ENCODE assay signal across 8 cellular contexts in genomic region chr18:35355140-35355618, GRCh38. TPM values are rescaled to one million over a fixed set of nuclear protein-coding genes. Genes with fewer than 3 reads are reported as not detected.
A peak's percentile ranks its signal among the peaks of the same experiment; 100 is the strongest.
DNase-seq lines count a peak whose midpoint lies in the region; ATAC-seq and TF ChIP-seq lines count a peak whose summit lies in the region.

No MANE protein-coding gene starts in this region.

- peak; percentile 94 for ATAC-seq in GM21737 (IDR thresholded peaks at IDR 0.05; ENCODE audit: unreplicated experiment)
- ATAC-seq in RWPE2 (ENCODE audit: low read depth), result peak; percentile 99
- ATAC-seq in omental fat pad (ENCODE audit: low FRiP score), result peak; percentile 88
- ATAC-seq in upper lobe of left lung (ENCODE audit: low FRiP score in 2 of 2), result peak; percentile 78 to 94

- WGBS in upper lobe of left lung, 2 donors, result 29% methylated on average over 4 of the region's 4 CpGs

- TF ChIP-seq EP300 in upper lobe of left lung (IDR thresholded peaks at IDR 0.05), result no peak

- no peak for TF ChIP-seq POLR2A in upper lobe of left lung (IDR thresholded peaks at IDR 0.05)

- H2AFZ ChIP-seq in Karpas-422 (ENCODE audit: low read length), result peak overlapping the region; percentile 79; the same call in 1 of the 2 replicates

- DNase-seq in ELF-1 (ENCODE audit: low read depth, low spot score) (peak; percentile 72), Karpas-422 (peak; percentile 90), RWPE2 (ENCODE audit: low spot score) (no peak), globus pallidus (ENCODE audit: low spot score) (peak; percentile 97), omental fat pad (ENCODE audit: low spot score) (peak; percentile 35), upper lobe of left lung (peak in 1 of 2 donors; percentile 74)
- DNase-seq in activated naive CD4-positive, alpha-beta T cell treated with Interleukin-2 at 50 U/mL for 16 hours, result peak; percentile 59

- H3K9me3 ChIP-seq in Karpas-422 (ENCODE audit: low read length) (peaks cover 14% of the 10 kb centered on the region), RWPE2 (ENCODE audit: severe bottlenecking) (peaks cover 6% of the 10 kb centered on the region), upper lobe of left lung (peaks cover 0 to 11% (median 3%) of the 10 kb centered on the region in 4 donors)

- no peaks in the 10 kb centered on the region for H3K9me2 ChIP-seq in Karpas-422 (replicated peaks; ENCODE audit: insufficient read depth, low read length)

- H3K9ac ChIP-seq in Karpas-422 (ENCODE audit: low read length), result no peak overlapping the region

- H3K36me3 ChIP-seq in Karpas-422 (ENCODE audit: insufficient read depth, low read length) (no peaks in the 10 kb centered on the region), RWPE2 (ENCODE audit: low read depth) (no peaks in the 10 kb centered on the region), upper lobe of left lung (no peaks in the 10 kb centered on the region)

- H3K4me3 ChIP-seq in Karpas-422 (ENCODE audit: low read length), result no peak overlapping the region
- H3K4me3 ChIP-seq in RWPE2 (ENCODE audit: severe bottlenecking), result no peak overlapping the region
- peak overlapping the region in 1 of 4 donors; percentile 14 for H3K4me3 ChIP-seq in upper lobe of left lung

- no peaks in the 10 kb centered on the region for H4K20me1 ChIP-seq in Karpas-422 (ENCODE audit: insufficient read depth, low read depth, low read length)

- H3K27me3 ChIP-seq in Karpas-422 (ENCODE audit: low read length), result no peaks in the 10 kb centered on the region
- no peaks in the 10 kb centered on the region for H3K27me3 ChIP-seq in RWPE2 (ENCODE audit: insufficient read depth, poor library complexity, severe bottlenecking)
- H3K27me3 ChIP-seq in upper lobe of left lung, result no peaks in the 10 kb centered on the region

- peak overlapping the region; percentile 22 for H3K4me2 ChIP-seq in Karpas-422 (ENCODE audit: low read depth, low read length, poor library complexity, severe bottlenecking)

- TF ChIP-seq CTCF in RWPE2 (IDR thresholded peaks at IDR 0.05; ENCODE audit: poor library complexity, severe bottlenecking), result peak; percentile 81
- TF ChIP-seq CTCF in omental fat pad (IDR thresholded peaks at IDR 0.05), result peak in 1 of 3 donors; percentile 14
- TF ChIP-seq CTCF in upper lobe of left lung (IDR thresholded peaks at IDR 0.05), result peak; percentile 48 to 75 (median 65)

- H3K27ac ChIP-seq in Karpas-422 (ENCODE audit: low read length) (no peak overlapping the region), RWPE2 (ENCODE audit: poor library complexity, severe bottlenecking) (no peak overlapping the region), upper lobe of left lung (no peak overlapping the region)

- H3K79me2 ChIP-seq in Karpas-422 (ENCODE audit: low read length), result no peaks in the 10 kb centered on the region

- H3K4me1 ChIP-seq in Karpas-422 (ENCODE audit: low read length) (peaks cover 6% of the 10 kb centered on the region), RWPE2 (ENCODE audit: insufficient read depth, poor library complexity, severe bottlenecking) (no peaks in the 10 kb centered on the region), upper lobe of left lung (peaks cover 0 to 6% (median 0%) of the 10 kb centered on the region in 4 donors)

RNA-seq across cellular contexts. Expression of gene ZNF24, which starts 11.0 kb away (rescaled TPM):
- 26.1 and 42.6 TPM in 2 replicates for total RNA-seq in Karpas-422 (2014; rRNA removed; shearing (Covaris generic); ENCODE audit: low replicate concordance)
- total RNA-seq in omental fat pad, result 10 to 100 TPM; 24.8 to 41.9 (median 30.8) TPM
- total RNA-seq in upper lobe of left lung, result 10 to 100 TPM; 16.5 to 54.4 (median 37.8) TPM

RNA-seq across cellular contexts. Expression of gene ZNF396, which starts 22.0 kb away (rescaled TPM):
- total RNA-seq in Karpas-422 (2014; rRNA removed; shearing (Covaris generic); ENCODE audit: low replicate concordance), result 1.0 and 1.4 TPM in 2 replicates
- total RNA-seq in omental fat pad (1 to 10 TPM in 2 of 4 donors, under 1 TPM in 2; 0.60 to 2.2 (median 1.1) TPM), upper lobe of left lung (1 to 10 TPM; 1.8 to 7.3 (median 3.5) TPM)
